ENCODE assay signal across 17 cellular contexts in the genomic region with DNA sequence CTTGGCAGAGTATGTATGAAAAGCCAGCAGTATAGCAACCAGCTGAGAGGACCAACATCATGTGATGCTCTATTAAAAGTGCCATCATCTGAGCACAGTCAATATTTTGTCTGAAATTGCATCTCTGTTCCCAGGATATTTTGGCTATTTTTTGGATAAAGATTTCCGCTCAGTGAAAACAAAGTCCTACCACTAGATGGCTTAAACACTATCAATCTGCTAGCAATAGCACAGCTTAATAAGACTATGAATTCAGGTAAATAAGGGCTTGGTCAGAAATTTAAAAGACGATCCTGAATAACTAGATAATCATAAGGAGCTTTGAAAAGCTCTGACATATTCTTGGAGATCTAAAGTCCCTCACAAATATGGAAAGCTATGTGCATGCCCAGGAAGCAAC.
DNase-seq lines count a peak whose midpoint lies in the region; ATAC-seq, FAIRE-seq and TF ChIP-seq lines count a peak whose summit lies in the region.
"Had no signal": no experiment of that assay in that cellular context is flagged by ENCODE, and none has a peak within 500 bp of the region (broad histone marks: within the 10 kb centered on the region; RNA-seq: fewer than 3 reads in every experiment).

No MANE protein-coding gene starts in this region.

- no peak overlapping the region for H2AFZ ChIP-seq in astrocyte (ENCODE audit: low read depth, low read length)

- intact Hi-C loops in CD14-positive monocyte (cut with micrococcal nuclease), result no loop called here

- H3K27me3 Mint-ChIP-seq in astrocyte (ENCODE audit: low read depth, unreplicated experiment) (no peaks in the 10 kb centered on the region), neural crest cell (ENCODE audit: low read depth) (peaks cover 11% of the 10 kb centered on the region), CD14-positive monocyte (ENCODE audit: low read depth in 3 of 3) (peaks cover 0 to 1% (median 0%) of the 10 kb centered on the region in 3 donors)
- H3K27me3 Mint-ChIP-seq: activated B cell treated with CpG ODN at 0.5 μM for 24 hours, T-cell had no signal

- no peaks in the 10 kb centered on the region for H4K20me1 ChIP-seq in astrocyte (ENCODE audit: insufficient read depth, low read length)

- H3K36me3 ChIP-seq in GM06990 (ENCODE audit: control insufficient read depth, insufficient read depth, low read length) (no peaks in the 10 kb centered on the region), astrocyte (ENCODE audit: insufficient read depth, low read length) (no peaks in the 10 kb centered on the region)
- H3K36me3 ChIP-seq: esophagus muscularis mucosa, tibial nerve had no signal

- no peak overlapping the region for H3K27ac ChIP-seq in astrocyte (ENCODE audit: low read depth, low read length)
- H3K27ac ChIP-seq: dorsolateral prefrontal cortex, esophagus muscularis mucosa, tibial nerve had no signal

- DNase-seq in GM06990 (ENCODE audit: extremely low read depth, insufficient read length) (no peak), astrocyte (ENCODE audit: low read depth) (no peak), neural crest cell (ENCODE audit: low read depth, low spot score) (no peak), CD14-positive monocyte (ENCODE audit: low spot score) (no peak), NCI-H1417 treated with DMSO at 0.1 percent for 48 hours (lab: John Stamatoyannopoulos, UW) (no peak)
- no peak for DNase-seq in stimulated activated CD4-positive, alpha-beta T cell treated with anti-CD3 and anti-CD28 coated beads, Interleukin-4, amount 100 ng/mL, for 4 hours
- DNase-seq: activated B cell treated with CpG ODN at 0.5 μM for 24 hours; activated T-cell treated with anti-CD3 and anti-CD28 coated beads, Interleukin-2, amount 50 U/mL, for 72 hours; DMS 273 treated with DMSO at 0.1 percent for 48 hours; dorsolateral prefrontal cortex; naive thymus-derived CD4-positive, alpha-beta T cell; stimulated activated naive CD4-positive, alpha-beta T cell; T-cell had no signal

- H3K9me3 ChIP-seq in astrocyte (ENCODE audit: insufficient read depth, low read depth, low read length), result peaks cover 3% of the 10 kb centered on the region

- no peak overlapping the region for H3K27ac Mint-ChIP-seq in astrocyte (ENCODE audit: unreplicated experiment)
- no peak overlapping the region for H3K27ac Mint-ChIP-seq in neural crest cell (ENCODE audit: unreplicated experiment)
- no peak overlapping the region for H3K27ac Mint-ChIP-seq in CD14-positive monocyte
- H3K27ac Mint-ChIP-seq: activated B cell treated with CpG ODN at 0.5 μM for 24 hours; activated T-cell treated with anti-CD3 and anti-CD28 coated beads, Interleukin-2, amount 50 U/mL, for 72 hours; naive thymus-derived CD4-positive, alpha-beta T cell; T-cell had no signal

- no peak overlapping the region for H3K4me3 Mint-ChIP-seq in astrocyte (ENCODE audit: unreplicated experiment)
- H3K4me3 Mint-ChIP-seq in neural crest cell, result no peak overlapping the region
- H3K4me3 Mint-ChIP-seq in CD14-positive monocyte, result no peak overlapping the region
- H3K4me3 Mint-ChIP-seq: activated B cell treated with CpG ODN at 0.5 μM for 24 hours; activated T-cell treated with anti-CD3 and anti-CD28 coated beads, Interleukin-2, amount 50 U/mL, for 72 hours; naive thymus-derived CD4-positive, alpha-beta T cell; T-cell had no signal

- no peaks in the 10 kb centered on the region for H3K4me1 ChIP-seq in astrocyte (ENCODE audit: insufficient read depth, low read length)
- H3K4me1 ChIP-seq: esophagus muscularis mucosa, tibial nerve had no signal

- H3K9me3 Mint-ChIP-seq in astrocyte (ENCODE audit: unreplicated experiment), result no peaks in the 10 kb centered on the region
- no peaks in the 10 kb centered on the region for H3K9me3 Mint-ChIP-seq in neural crest cell
- peaks cover 7 to 15% (median 12%) of the 10 kb centered on the region in 7 donors for H3K9me3 Mint-ChIP-seq in CD14-positive monocyte

- no peak overlapping the region for H3K9ac ChIP-seq in astrocyte (ENCODE audit: low read length)

- no peak overlapping the region for H3K4me2 ChIP-seq in astrocyte (ENCODE audit: low read length)

- H3K4me1 Mint-ChIP-seq in astrocyte (ENCODE audit: low read depth, unreplicated experiment), result no peaks in the 10 kb centered on the region
- H3K4me1 Mint-ChIP-seq in neural crest cell, result no peaks in the 10 kb centered on the region
- H3K4me1 Mint-ChIP-seq in CD14-positive monocyte, result no peaks in the 10 kb centered on the region
- H3K4me1 Mint-ChIP-seq: activated B cell treated with CpG ODN at 0.5 μM for 24 hours; naive thymus-derived CD4-positive, alpha-beta T cell; T-cell had no signal

- no peaks in the 10 kb centered on the region for H3K36me3 Mint-ChIP-seq in astrocyte (ENCODE audit: low read depth, unreplicated experiment)
- H3K36me3 Mint-ChIP-seq in neural crest cell (ENCODE audit: low read depth), result no peaks in the 10 kb centered on the region
- no peaks in the 10 kb centered on the region for H3K36me3 Mint-ChIP-seq in CD14-positive monocyte

- ATAC-seq in HG03565 (IDR thresholded peaks at IDR 0.05; ENCODE audit: unreplicated experiment), result no peak
- ATAC-seq: activated T-cell treated with anti-CD3 and anti-CD28 coated beads, Interleukin-2, amount 50 U/mL, for 72 hours; naive thymus-derived CD4-positive, alpha-beta T cell; T-cell had no signal

- no peak for FAIRE-seq in astrocyte (lab: Jason Lieb, UNC)

- H3K4me3 ChIP-seq in GM06990 (replicated peaks; ENCODE audit: low read depth, low read length) (no peak overlapping the region), astrocyte (ENCODE audit: insufficient read depth, low read depth, low read length) (no peak overlapping the region)
- H3K4me3 ChIP-seq: dorsolateral prefrontal cortex, esophagus muscularis mucosa, tibial nerve had no signal

- peak; percentile 23 for TF ChIP-seq CTCF in GM06990 (IDR thresholded peaks at IDR 0.05; ENCODE audit: insufficient read depth, low read length, poor library complexity, severe bottlenecking)
- TF ChIP-seq CTCF in LNCAP (IDR thresholded peaks at IDR 0.05), result peak; percentile 47
- TF ChIP-seq CTCF in astrocyte (IDR thresholded peaks at IDR 0.05; ENCODE audit: insufficient read depth, low read depth, low read length), result peak; percentile 6
- TF ChIP-seq CTCF in neural crest cell (conservative IDR thresholded peaks at IDR 0.05), result peak; percentile 51
- no peak for TF ChIP-seq CTCF in CD14-positive monocyte (IDR thresholded peaks at IDR 0.05)

- H3K79me2 ChIP-seq in astrocyte (ENCODE audit: insufficient read depth, low read length), result no peaks in the 10 kb centered on the region

- H3K27me3 ChIP-seq in GM06990 (replicated peaks; ENCODE audit: control insufficient read depth, insufficient read depth, low read length), result no peaks in the 10 kb centered on the region
- no peaks in the 10 kb centered on the region for H3K27me3 ChIP-seq in astrocyte (ENCODE audit: insufficient read depth, low read length)
- H3K27me3 ChIP-seq: dorsolateral prefrontal cortex, esophagus muscularis mucosa, tibial nerve had no signal
